Comparison of ENCODE assay signal across 1 cellular context in genomic region chr1:244436336-244437102, GRCh38.
TF ChIP-seq lines count a peak whose summit lies in the region.

No MANE protein-coding gene starts in this region.

TF ChIP-seq in HepG2, 621 proteins besides CTCF, POLR2A, EP300 and RAD21:
- TF ChIP-seq ARID5B (CRISPR knock-in tag; IDR thresholded peaks at IDR 0.05) (0 out of 2 replicates have a peak, but pooled peaks have one; percentile 13), SPEN (CRISPR knock-in tag; IDR thresholded peaks at IDR 0.05; ENCODE audit: low read depth) (no peak)
